Comparison of ENCODE assay signal across 14 cellular contexts in the genomic region with DNA sequence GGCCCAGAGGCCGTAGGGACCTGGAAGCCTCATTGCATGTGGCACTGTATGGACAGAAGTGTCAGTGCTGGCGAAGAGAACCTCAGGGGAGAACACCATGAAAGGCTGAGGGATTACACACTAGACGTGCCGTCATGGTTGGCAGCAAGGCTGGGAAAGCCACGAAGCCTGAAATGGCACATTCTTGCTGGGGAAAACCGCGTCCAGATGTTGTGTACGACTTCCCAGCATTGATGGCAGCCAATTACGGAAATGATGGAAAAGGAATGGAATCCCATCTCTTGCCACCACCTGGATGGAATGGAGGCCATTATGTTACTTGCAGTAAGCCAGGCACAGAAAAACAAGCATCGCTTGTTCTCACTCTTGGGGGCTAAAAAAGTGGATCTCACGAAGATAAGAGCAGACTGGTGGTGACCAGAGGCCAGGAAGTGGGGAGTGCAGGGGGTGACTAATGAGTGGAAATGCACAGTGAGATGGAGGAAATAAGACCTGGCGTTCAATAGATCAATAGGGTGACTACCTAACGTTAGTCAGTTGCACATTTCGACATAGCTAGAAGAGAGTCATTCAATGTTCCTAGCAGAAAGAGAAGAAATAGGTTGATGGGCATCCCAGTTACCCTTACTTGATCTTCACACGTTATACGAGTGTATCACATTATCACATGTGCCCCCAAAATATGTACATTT. TPM values are rescaled to one million over a fixed set of nuclear protein-coding genes. Genes with fewer than 3 reads are reported as not detected.
DNase-seq lines count a peak whose midpoint lies in the region; ATAC-seq, FAIRE-seq and TF ChIP-seq lines count a peak whose summit lies in the region.
"Had no signal": no experiment of that assay in that cellular context is flagged by ENCODE, and none has a peak within 500 bp of the region (broad histone marks: within the 10 kb centered on the region; RNA-seq: fewer than 3 reads in every experiment).

No MANE protein-coding gene starts in this region.

- H4K20me1 ChIP-seq in DND-41 (ENCODE audit: insufficient read depth, low read length) (0 out of 2 replicates have a peak, but pooled peaks cover under 1% of the 10 kb centered on the region), astrocyte (ENCODE audit: insufficient read depth, low read length) (no peaks in the 10 kb centered on the region)

- TF ChIP-seq CTCF in DND-41 (IDR thresholded peaks at IDR 0.05; ENCODE audit: borderline replicate concordance, extremely low read depth, low read length, poor library complexity, severe bottlenecking) (no peak), astrocyte (IDR thresholded peaks at IDR 0.05; ENCODE audit: insufficient read depth, low read depth, low read length) (no peak), nephron progenitor cell (IDR thresholded peaks at IDR 0.05) (no peak)

- H3K9me3 Mint-ChIP-seq in IgD-negative memory B cell (peaks cover 0 to 2% (median 0%) of the 10 kb centered on the region in 3 donors), astrocyte (ENCODE audit: unreplicated experiment) (peaks cover 6% of the 10 kb centered on the region), nephron progenitor cell (peaks cover 25% of the 10 kb centered on the region)
- H3K9me3 Mint-ChIP-seq: activated T-helper 1 cell treated with anti-CD3 and anti-CD28 coated beads, Interleukin-12 subunit alpha, Interleukin-12 subunit beta, Interleukin-2, Interleukin-4 antibody, amounts not matched to agents 30 ng/mL and 10 ng/mL and 1 ng/mL, durations not matched to agents 14 hours and 24 hours and 36 hours; neural crest cell had no signal

- H3K4me3 ChIP-seq in DND-41 (ENCODE audit: low read depth in 1 of 2, low read length in 2 of 2) (no peak overlapping the region), astrocyte (ENCODE audit: insufficient read depth, low read depth, low read length) (no peak overlapping the region)
- H3K4me3 ChIP-seq: left ventricle myocardium inferior had no signal

- H3K9ac ChIP-seq in DND-41 (ENCODE audit: low read depth, low read length) (no peak overlapping the region), astrocyte (ENCODE audit: low read length) (no peak overlapping the region)
- H3K9ac ChIP-seq: KMS-11 had no signal

- H2AFZ ChIP-seq in DND-41 (ENCODE audit: low read depth, low read length): no peak overlapping the region
- H2AFZ ChIP-seq in astrocyte (ENCODE audit: low read depth, low read length): no peak overlapping the region

- H3K27ac ChIP-seq in DND-41 (ENCODE audit: low read length) (0 out of 2 replicates have a peak overlapping the region, but pooled peaks have one; percentile 14), astrocyte (ENCODE audit: low read depth, low read length) (no peak overlapping the region)
- H3K27ac ChIP-seq: brain microvascular endothelial cell, KMS-11, left ventricle myocardium inferior had no signal

- no peaks in the 10 kb centered on the region for H3K36me3 ChIP-seq in DND-41 (ENCODE audit: insufficient read depth, low read length)
- H3K36me3 ChIP-seq in astrocyte (ENCODE audit: insufficient read depth, low read length): no peaks in the 10 kb centered on the region
- H3K36me3 ChIP-seq: brain microvascular endothelial cell, left ventricle myocardium inferior had no signal

- no peak for ATAC-seq in DND-41 (ENCODE audit: insufficient read depth, low read depth)

- H3K27me3 ChIP-seq in DND-41 (ENCODE audit: insufficient read depth, low read length, poor library complexity): no peaks in the 10 kb centered on the region
- no peaks in the 10 kb centered on the region for H3K27me3 ChIP-seq in astrocyte (ENCODE audit: insufficient read depth, low read length)
- H3K27me3 ChIP-seq: brain microvascular endothelial cell had no signal

- H3K36me3 Mint-ChIP-seq in IgD-negative memory B cell (no peaks in the 10 kb centered on the region), astrocyte (ENCODE audit: low read depth, unreplicated experiment) (peaks cover 4% of the 10 kb centered on the region), nephron progenitor cell (ENCODE audit: low read depth) (peaks cover 30% of the 10 kb centered on the region)

- H3K79me2 ChIP-seq in DND-41 (ENCODE audit: insufficient read depth, low read length) (no peaks in the 10 kb centered on the region), astrocyte (ENCODE audit: insufficient read depth, low read length) (no peaks in the 10 kb centered on the region)

- H3K4me2 ChIP-seq in DND-41 (ENCODE audit: insufficient read depth, low read length) (no peak overlapping the region), astrocyte (ENCODE audit: low read length) (no peak overlapping the region)
- H3K4me2 ChIP-seq: KMS-11 had no signal

- H3K4me3 Mint-ChIP-seq in IgD-negative memory B cell (no peak overlapping the region), astrocyte (ENCODE audit: unreplicated experiment) (no peak overlapping the region), nephron progenitor cell (no peak overlapping the region)
- H3K4me3 Mint-ChIP-seq: activated T-helper 1 cell treated with anti-CD3 and anti-CD28 coated beads, Interleukin-12 subunit alpha, Interleukin-12 subunit beta, Interleukin-2, Interleukin-4 antibody, amounts not matched to agents 30 ng/mL and 10 ng/mL and 1 ng/mL, durations not matched to agents 14 hours and 24 hours and 36 hours; neural crest cell had no signal

- H3K9me3 ChIP-seq in DND-41 (ENCODE audit: insufficient read depth, low read length, severe bottlenecking) (no peaks in the 10 kb centered on the region), astrocyte (ENCODE audit: insufficient read depth, low read depth, low read length) (no peaks in the 10 kb centered on the region)
- H3K9me3 ChIP-seq: Caco-2 had no signal

- no peaks in the 10 kb centered on the region for H3K27me3 Mint-ChIP-seq in IgD-negative memory B cell
- H3K27me3 Mint-ChIP-seq in astrocyte (ENCODE audit: low read depth, unreplicated experiment): peaks cover 7% of the 10 kb centered on the region
- peaks cover 9% of the 10 kb centered on the region for H3K27me3 Mint-ChIP-seq in nephron progenitor cell (ENCODE audit: low read depth, poor library complexity)

- H3K27ac Mint-ChIP-seq in IgD-negative memory B cell (peak overlapping the region in 2 of 3 donors; percentile 45 to 79), astrocyte (ENCODE audit: unreplicated experiment) (no peak overlapping the region), nephron progenitor cell (peak overlapping the region; percentile 12)
- H3K27ac Mint-ChIP-seq: activated T-helper 1 cell treated with anti-CD3 and anti-CD28 coated beads, Interleukin-12 subunit alpha, Interleukin-12 subunit beta, Interleukin-2, Interleukin-4 antibody, amounts not matched to agents 30 ng/mL and 10 ng/mL and 1 ng/mL, durations not matched to agents 14 hours and 24 hours and 36 hours had no signal

- FAIRE-seq in astrocyte (lab: Jason Lieb, UNC): no peak
- FAIRE-seq: endometrium had no signal

- DNase-seq in DND-41: no peak
- peak; percentile 45 for DNase-seq in astrocyte (ENCODE audit: low read depth)
- no peak for DNase-seq in nephron progenitor cell
- no peak for DNase-seq in SKM-1 treated with dmso at 0.1 percent for 144 hours (lab: John Stamatoyannopoulos, UW; ENCODE audit: unreplicated experiment)
- no peak for DNase-seq in NCI-H1436 treated with DMSO at 0.1 percent for 48 hours (lab: John Stamatoyannopoulos, UW)
- no peak for DNase-seq in amygdala (lab: John Stamatoyannopoulos, UW)
- DNase-seq: brain microvascular endothelial cell, Caco-2, left ventricle myocardium inferior had no signal

- peaks cover 0 to 6% (median 3%) of the 10 kb centered on the region in 3 donors for H3K4me1 Mint-ChIP-seq in IgD-negative memory B cell
- no peaks in the 10 kb centered on the region for H3K4me1 Mint-ChIP-seq in astrocyte (ENCODE audit: low read depth, unreplicated experiment)
- peaks cover 49% of the 10 kb centered on the region for H3K4me1 Mint-ChIP-seq in nephron progenitor cell

- H3K4me1 ChIP-seq in DND-41 (ENCODE audit: insufficient read depth, low read length) (peaks cover 1% of the 10 kb centered on the region), astrocyte (ENCODE audit: insufficient read depth, low read length) (no peaks in the 10 kb centered on the region)
- H3K4me1 ChIP-seq: Caco-2, left ventricle myocardium inferior had no signal

RNA-seq across cellular contexts. Expression of a gene that starts 14.6 kb away (rescaled TPM):
- 9.0 TPM for polyA plus RNA-seq in IgD-negative memory B cell
- total RNA-seq in astrocyte: 12.0 and 14.1 TPM in 2 replicates

RNA-seq across cellular contexts. Expression of a gene that starts 50.4 kb away (rescaled TPM):
- polyA plus RNA-seq in IgD-negative memory B cell: 14.5 TPM
- total RNA-seq in astrocyte: 7.8 and 8.0 TPM in 2 replicates
